Comparison of ENCODE assay signal across 8 cellular contexts in genomic region chr1:57307382-57307781, GRCh38.
DNase-seq lines count a peak whose midpoint lies in the region; ATAC-seq and TF ChIP-seq lines count a peak whose summit lies in the region.

No MANE protein-coding gene starts in this region.

- POLR2A ChIA-PET in RWPE1 (lab: Yijun Ruan, JAX; ENCODE audit: low non-redundant PET): no interaction called here

- H3K9me3 Mint-ChIP-seq in activated naive CD8-positive, alpha-beta T cell (ENCODE audit: low read depth): no peaks in the 10 kb centered on the region

- peak; percentile 5 for DNase-seq in RWPE1 (ENCODE audit: low spot score)
- DNase-seq in stimulated activated CD8-positive, alpha-beta memory T cell treated with anti-CD3 and anti-CD28 coated beads, Interleukin-12 subunit alpha, Interleukin-12 subunit beta, amount 100 ng/mL, for 24 hours (ENCODE audit: extremely low read depth): peak; percentile 3
- no peak for DNase-seq in NCI-H446 (lab: John Stamatoyannopoulos, UW)
- DNase-seq in NCI-H1694 (lab: John Stamatoyannopoulos, UW): no peak
- no peak for DNase-seq in hypothalamus (lab: John Stamatoyannopoulos, UW)

- peak; percentile 55 for ATAC-seq in GM18858 (IDR thresholded peaks at IDR 0.05; ENCODE audit: unreplicated experiment)
- peak; percentile 59 for ATAC-seq in HG02884 (IDR thresholded peaks at IDR 0.05; ENCODE audit: unreplicated experiment)

- H3K27ac Mint-ChIP-seq in activated naive CD8-positive, alpha-beta T cell: peak overlapping the region; percentile 0

- H3K4me3 Mint-ChIP-seq in activated naive CD8-positive, alpha-beta T cell: peak overlapping the region; percentile 3

- CTCF ChIA-PET in RWPE1 (lab: Yijun Ruan, JAX): no interaction called here

- no peaks in the 10 kb centered on the region for H3K36me3 Mint-ChIP-seq in activated naive CD8-positive, alpha-beta T cell

- H3K27me3 Mint-ChIP-seq in activated naive CD8-positive, alpha-beta T cell: peaks cover 4% of the 10 kb centered on the region

- H3K4me1 Mint-ChIP-seq in activated naive CD8-positive, alpha-beta T cell (ENCODE audit: low read depth): peaks cover 12% of the 10 kb centered on the region

- no peak overlapping the region for H3K27ac ChIP-seq in RWPE1

- TF ChIP-seq CTCF in RWPE1 (conservative IDR thresholded peaks at IDR 0.05; ENCODE audit: low read depth): no peak

Comparison
In these comparisons a context has a peak if more than half of its experiments do, and no peak if none do; other contexts are left out.
1. DNase-seq: peak in RWPE1 (single experiment) and stimulated activated CD8-positive, alpha-beta memory T cell treated with anti-CD3 and anti-CD28 coated beads, Interleukin-12 subunit alpha, Interleukin-12 subunit beta, amount 100 ng/mL, for 24 hours (single experiment); none in NCI-H446 (0 of 2), NCI-H1694 (single experiment) and hypothalamus (0 of 51).